8 cellular contexts compared by ENCODE assay signal in genomic region chr10:6275022-6275997, GRCh38.
DNase-seq lines count a peak whose midpoint lies in the region; ATAC-seq and TF ChIP-seq lines count a peak whose summit lies in the region.

No MANE protein-coding gene starts in this region.

- H3K4me1 ChIP-seq in foreskin keratinocyte (peaks cover 13% of the 10 kb centered on the region), suprapubic skin (peaks cover 11% of the 10 kb centered on the region)

- peaks cover 5% of the 10 kb centered on the region for H3K9me3 Mint-ChIP-seq in osteocyte (ENCODE audit: unreplicated experiment)

- ATAC-seq in HG02884 (IDR thresholded peaks at IDR 0.05; ENCODE audit: unreplicated experiment) = peak; percentile 64
- peak; percentile 98 for ATAC-seq in foreskin keratinocyte

- DNase-seq in GM13977 (ENCODE audit: low spot score) (peak; percentile 68), RWPE1 (ENCODE audit: low spot score) (peak; percentile 93), foreskin keratinocyte (peak; percentile 97 to 98), osteocyte (ENCODE audit: extremely low spot score, unreplicated experiment) (peak; percentile 90), suprapubic skin (ENCODE audit: low spot score in 2 of 2) (peak; percentile 95 to 97), NCI-H2196 treated with DMSO at 0.1 percent for 48 hours (lab: John Stamatoyannopoulos, UW; ENCODE audit: unreplicated experiment) (no peak)
- DNase-seq in activated naive CD4-positive, alpha-beta T cell (lab: John Stamatoyannopoulos, UW) = peak; percentile 36 to 75 (median 61)

- CTCF ChIA-PET in RWPE1 (lab: Yijun Ruan, JAX) = interaction anchor here (0.6 to 1.8 kb wide), 3 partner anchors 43 to 127 kb away, joined by 3 to 7 read pairs (median 3); no protein-coding TSS in a partner anchor

- H3K27me3 ChIP-seq in foreskin keratinocyte (no peaks in the 10 kb centered on the region), suprapubic skin (no peaks in the 10 kb centered on the region)

- H3K27ac ChIP-seq in RWPE1 (peak overlapping the region; percentile 93), foreskin keratinocyte (peak overlapping the region; percentile 68), suprapubic skin (peak overlapping the region; percentile 79)

- no peaks in the 10 kb centered on the region for H3K9me3 ChIP-seq in suprapubic skin

- H3K27ac Mint-ChIP-seq in osteocyte (ENCODE audit: unreplicated experiment) = peak overlapping the region; percentile 98

- WGBS in suprapubic skin = 43% methylated on average over 24 of the region's 29 CpGs

- H3K36me3 ChIP-seq in suprapubic skin = no peaks in the 10 kb centered on the region

- TF ChIP-seq CTCF in GM13977 (IDR thresholded peaks at IDR 0.05; ENCODE audit: extremely low read depth, insufficient read depth, missing control alignments) = no peak
- TF ChIP-seq CTCF in RWPE1 (conservative IDR thresholded peaks at IDR 0.05; ENCODE audit: low read depth) = no peak
- no peak for TF ChIP-seq CTCF in foreskin keratinocyte (conservative IDR thresholded peaks at IDR 0.05)
- TF ChIP-seq CTCF in osteocyte (IDR thresholded peaks at IDR 0.05) = no peak
- no peak for TF ChIP-seq CTCF in suprapubic skin (IDR thresholded peaks at IDR 0.05)

- no peak for TF ChIP-seq POLR2A in suprapubic skin (IDR thresholded peaks at IDR 0.05)

- POLR2A ChIA-PET in RWPE1 (lab: Yijun Ruan, JAX; ENCODE audit: low non-redundant PET) = interaction anchor here (1.1 kb wide), 1 partner anchor 73 kb away, joined by 5 read pairs; no protein-coding TSS in a partner anchor

- H3K36me3 Mint-ChIP-seq in osteocyte (ENCODE audit: unreplicated experiment) = peaks cover 3% of the 10 kb centered on the region

- H3K4me3 ChIP-seq in suprapubic skin = peak overlapping the region; percentile 27

- in situ Hi-C loops in GM13977 (cut with MboI; ENCODE audit: low pct_unique_long_range_greater_than_20kb, low sequenced_read_pairs, unreplicated experiment) = no loop called here

- H3K4me1 Mint-ChIP-seq in osteocyte (ENCODE audit: unreplicated experiment) = peaks cover 35% of the 10 kb centered on the region

- H3K27me3 Mint-ChIP-seq in osteocyte (ENCODE audit: unreplicated experiment) = no peaks in the 10 kb centered on the region

- TF ChIP-seq EP300 in suprapubic skin (IDR thresholded peaks at IDR 0.05) = no peak

- peak overlapping the region; percentile 63 for H3K4me3 Mint-ChIP-seq in osteocyte (ENCODE audit: unreplicated experiment)
